In the genomic region with DNA sequence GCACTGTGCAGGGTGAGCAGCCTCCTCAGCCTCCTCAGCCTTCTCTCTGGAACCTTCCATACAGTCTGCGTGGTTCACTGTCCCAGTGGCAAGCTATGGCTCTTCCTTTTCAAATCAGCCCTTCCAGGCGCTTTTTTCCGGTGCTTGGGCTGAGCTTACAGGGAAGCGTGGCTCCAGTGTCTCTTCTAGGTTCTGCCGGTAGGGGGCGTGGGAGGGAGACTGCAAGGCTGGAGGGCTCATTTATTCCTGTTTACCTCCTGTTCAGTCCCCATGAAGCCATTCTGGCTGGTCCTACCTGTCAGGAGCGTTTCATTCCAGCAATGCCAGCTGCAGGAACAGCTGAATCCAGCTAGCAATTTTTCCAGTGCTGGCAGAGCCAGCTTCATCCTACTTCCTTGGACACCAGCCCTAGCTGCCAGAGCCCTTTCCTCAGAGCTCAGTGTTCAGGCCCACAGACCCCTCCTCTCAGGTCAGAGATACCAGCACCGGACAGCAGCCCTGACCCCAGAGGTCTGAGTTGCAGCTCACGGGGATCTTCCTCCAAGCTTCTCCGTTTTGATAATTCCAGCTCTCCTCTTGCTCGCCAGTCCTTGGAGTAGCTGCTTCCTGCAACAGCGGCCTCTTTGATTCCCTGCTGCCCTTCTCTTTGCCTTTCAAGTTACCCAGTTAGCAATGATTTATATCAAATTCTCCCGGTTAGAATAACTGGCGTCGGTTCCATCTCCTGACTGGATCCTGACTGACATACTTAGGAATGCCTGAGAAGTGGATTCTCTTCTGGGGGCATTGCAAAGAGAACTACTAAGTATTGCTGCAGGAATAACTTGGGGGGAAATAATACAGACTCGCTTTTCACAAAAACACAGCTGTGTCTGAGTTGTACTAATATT, we compare ENCODE assay signal across 11 cellular contexts.
A peak's percentile ranks its signal among the peaks of the same experiment; 100 is the strongest.
DNase-seq lines count a peak whose midpoint lies in the region; TF ChIP-seq lines count a peak whose summit lies in the region.
"Had no signal": no experiment of that assay in that cellular context is flagged by ENCODE, and none has a peak within 500 bp of the region (broad histone marks: within the 10 kb centered on the region; RNA-seq: fewer than 3 reads in every experiment).

No MANE protein-coding gene starts in this region.

- DNase-seq in AG10803 (ENCODE audit: low read depth) (no peak), GM12865 (ENCODE audit: low read depth) (peak; percentile 5), SK-N-SH (peak; percentile 26), iPS-NIHi11 (ENCODE audit: low spot score) (peak; percentile 61), SW 1271 (lab: John Stamatoyannopoulos, UW) (no peak), DMS79 (lab: John Stamatoyannopoulos, UW) (no peak), T-helper 1 cell (no peak), HK-2 (ENCODE audit: unreplicated experiment) (no peak)
- DNase-seq: ovary, stomach had no signal

- POLR2A ChIA-PET in SK-N-SH (lab: Yijun Ruan, JAX): no interaction called here

- H2AFZ ChIP-seq in SK-N-SH (ENCODE audit: low read depth): no peak overlapping the region

- 51% methylated on average over 16 of the region's 16 CpGs for WGBS in SK-N-SH (ENCODE audit: low lambda C conversion rate)

- H3K4me3 ChIP-seq in AG10803 (ENCODE audit: low read length) (no peak overlapping the region), GM12865 (ENCODE audit: low read depth, low read length) (no peak overlapping the region), SK-N-SH (ENCODE audit: low read depth in 2 of 2, low read length in 1 of 2) (no peak overlapping the region)
- H3K4me3 ChIP-seq: ovary, stomach had no signal

- no peaks in the 10 kb centered on the region for H3F3A ChIP-seq in SK-N-SH (replicated peaks; ENCODE audit: insufficient read depth)

- H3K9me3 ChIP-seq in SK-N-SH: no peaks in the 10 kb centered on the region
- H3K9me3 ChIP-seq: ovary, stomach had no signal

- H3K4me2 ChIP-seq in SK-N-SH: no peak overlapping the region

- TF ChIP-seq EP300 in SK-N-SH (IDR thresholded peaks at IDR 0.05; ENCODE audit: borderline replicate concordance in 1 of 2, low read depth in 1 of 2, low read length in 1 of 2): no peak

- H3K27me3 ChIP-seq in SK-N-SH (ENCODE audit: insufficient read depth): no peaks in the 10 kb centered on the region
- H3K27me3 ChIP-seq: ovary had no signal

- no peaks in the 10 kb centered on the region for H3K4me1 ChIP-seq in SK-N-SH (ENCODE audit: control insufficient read depth in 1 of 2, insufficient read depth in 2 of 2, low read depth in 1 of 2, low read length in 1 of 2)

- H4K20me1 ChIP-seq in SK-N-SH (ENCODE audit: insufficient read depth): no peaks in the 10 kb centered on the region

- CTCF ChIA-PET in SK-N-SH (lab: Yijun Ruan, JAX): interaction anchor here (0.6 to 3.5 kb wide), 12 partner anchors 9 to 702 kb away, joined by 3 to 21 read pairs (median 3); no protein-coding TSS in a partner anchor

- H3K36me3 ChIP-seq in SK-N-SH (replicated peaks in 1 of 2; ENCODE audit: control insufficient read depth in 1 of 2, insufficient read depth in 2 of 2, low read length in 1 of 2): no peaks in the 10 kb centered on the region
- H3K36me3 ChIP-seq: ovary, stomach had no signal

- no peaks in the 10 kb centered on the region for H3K79me2 ChIP-seq in SK-N-SH (ENCODE audit: insufficient read depth)

- no peak overlapping the region for H3K27ac ChIP-seq in SK-N-SH (ENCODE audit: low read depth in 2 of 2, low read length in 1 of 2)
- H3K27ac ChIP-seq: epithelial cell of prostate, ovary, stomach had no signal

- TF ChIP-seq RAD21 in SK-N-SH (IDR thresholded peaks at IDR 0.05; ENCODE audit: low read length): no peak

- no peak overlapping the region for H3K9ac ChIP-seq in SK-N-SH

- TF ChIP-seq CTCF in AG10803 (conservative IDR thresholded peaks at IDR 0.05; ENCODE audit: low read length) (peak; percentile 32), GM12865 (IDR thresholded peaks at IDR 0.05; ENCODE audit: insufficient read depth, low read depth, low read length, missing control alignments) (peak; percentile 39), SK-N-SH (IDR thresholded peaks at IDR 0.05) (peak; percentile 45)

- no peaks in the 10 kb centered on the region for H3K9me2 ChIP-seq in SK-N-SH

TF ChIP-seq in SK-N-SH, 30 proteins besides CTCF, POLR2A, EP300 and RAD21:
- TF ChIP-seq MXI1 (IDR thresholded peaks at IDR 0.05; ENCODE audit: low read depth, low read length) (no peak), FOXJ3 (CRISPR knock-in tag; IDR thresholded peaks at IDR 0.05) (no peak), TEAD4 (IDR thresholded peaks at IDR 0.05; ENCODE audit: borderline replicate concordance, insufficient read depth) (no peak)
- TF ChIP-seq, protein P1, sequence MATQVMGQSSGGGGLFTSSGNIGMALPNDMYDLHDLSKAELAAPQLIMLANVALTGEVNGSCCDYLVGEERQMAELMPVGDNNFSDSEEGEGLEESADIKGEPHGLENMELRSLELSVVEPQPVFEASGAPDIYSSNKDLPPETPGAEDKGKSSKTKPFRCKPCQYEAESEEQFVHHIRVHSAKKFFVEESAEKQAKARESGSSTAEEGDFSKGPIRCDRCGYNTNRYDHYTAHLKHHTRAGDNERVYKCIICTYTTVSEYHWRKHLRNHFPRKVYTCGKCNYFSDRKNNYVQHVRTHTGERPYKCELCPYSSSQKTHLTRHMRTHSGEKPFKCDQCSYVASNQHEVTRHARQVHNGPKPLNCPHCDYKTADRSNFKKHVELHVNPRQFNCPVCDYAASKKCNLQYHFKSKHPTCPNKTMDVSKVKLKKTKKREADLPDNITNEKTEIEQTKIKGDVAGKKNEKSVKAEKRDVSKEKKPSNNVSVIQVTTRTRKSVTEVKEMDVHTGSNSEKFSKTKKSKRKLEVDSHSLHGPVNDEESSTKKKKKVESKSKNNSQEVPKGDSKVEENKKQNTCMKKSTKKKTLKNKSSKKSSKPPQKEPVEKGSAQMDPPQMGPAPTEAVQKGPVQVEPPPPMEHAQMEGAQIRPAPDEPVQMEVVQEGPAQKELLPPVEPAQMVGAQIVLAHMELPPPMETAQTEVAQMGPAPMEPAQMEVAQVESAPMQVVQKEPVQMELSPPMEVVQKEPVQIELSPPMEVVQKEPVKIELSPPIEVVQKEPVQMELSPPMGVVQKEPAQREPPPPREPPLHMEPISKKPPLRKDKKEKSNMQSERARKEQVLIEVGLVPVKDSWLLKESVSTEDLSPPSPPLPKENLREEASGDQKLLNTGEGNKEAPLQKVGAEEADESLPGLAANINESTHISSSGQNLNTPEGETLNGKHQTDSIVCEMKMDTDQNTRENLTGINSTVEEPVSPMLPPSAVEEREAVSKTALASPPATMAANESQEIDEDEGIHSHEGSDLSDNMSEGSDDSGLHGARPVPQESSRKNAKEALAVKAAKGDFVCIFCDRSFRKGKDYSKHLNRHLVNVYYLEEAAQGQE (IDR thresholded peaks at IDR 0.05; ENCODE audit: low read depth, low read length): no peak

Comparison
In these comparisons a context has a peak if more than half of its experiments do, and no peak if none do; other contexts are left out.
1. DNase-seq: peak in GM12865 (single experiment), SK-N-SH (single experiment) and iPS-NIHi11 (single experiment); none in AG10803 (single experiment), SW 1271 (0 of 2), DMS79 (single experiment), T-helper 1 cell (0 of 5) and HK-2 (single experiment).
2. Peak in every context shown above with its lines, with median percentiles within 50 percentile points of each other: CTCF ChIP-seq.